Comparison of ENCODE assay signal across 19 cellular contexts in the genomic region with DNA sequence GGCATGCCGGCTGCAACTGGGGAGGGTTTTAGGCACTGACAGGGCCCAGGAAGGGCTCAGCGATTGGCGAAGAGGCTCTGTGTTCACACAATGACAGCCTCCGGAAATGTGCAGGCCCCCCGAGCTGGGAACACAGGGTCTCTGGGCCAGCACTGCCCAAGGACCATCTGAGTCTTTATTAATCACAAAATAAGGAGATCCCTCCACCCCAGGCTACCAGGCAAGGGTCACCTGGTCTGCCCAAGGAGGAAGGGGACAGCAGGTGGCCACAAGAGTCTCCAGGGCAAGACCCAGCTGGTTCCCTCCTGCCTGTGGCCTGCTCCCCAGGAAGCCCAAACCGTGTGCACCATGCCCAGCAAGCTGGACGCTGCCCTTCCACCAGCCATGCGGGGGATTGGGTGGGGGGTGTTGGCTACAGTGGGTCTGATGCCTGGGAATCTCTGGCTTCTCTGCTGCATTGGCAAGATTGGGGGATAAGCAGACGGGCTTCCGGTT.
"Had no signal": no experiment of that assay in that cellular context is flagged by ENCODE, and none has a peak within 500 bp of the region (broad histone marks: within the 10 kb centered on the region; RNA-seq: fewer than 3 reads in every experiment).

No MANE protein-coding gene starts in this region.

- H3K27ac ChIP-seq: RWPE1, SJCRH30 had no signal

- H3K4me1 ChIP-seq: SJCRH30 had no signal

- H3K4me3 ChIP-seq: SJCRH30 had no signal

- DNase-seq: KBM-7; MV-4-11; NCI-H1048; NCI-H1105; NCI-H1417; NCI-H1436 treated with DMSO at 0.1 percent for 48 hours; NCI-H1694; NCI-H187 treated with DMSO at 0.1 percent for 48 hours; NCI-H2029 treated with DMSO at 0.1 percent for 48 hours; NCI-H2107; NCI-H2227 treated with DMSO at 0.1 percent for 48 hours; NCI-H524; NCI-H526 treated with DMSO at 0.1 percent for 48 hours; NCI-H774; NK-92 treated with Interleukin-12 subunit alpha and Interleukin-12 subunit beta, amount 100 ng/mL, for 24 hours; PC-3; SHP77 treated with DMSO at 0.1 percent for 48 hours; SJCRH30 had no signal

- H3K36me3 ChIP-seq: SJCRH30 had no signal
